In genomic region chr10:114900658-114901057, GRCh38 we compare ENCODE assay signal across 31 cellular contexts.
"Had no signal": no experiment of that assay in that cellular context is flagged by ENCODE, and none has a peak within 500 bp of the region (broad histone marks: within the 10 kb centered on the region; RNA-seq: fewer than 3 reads in every experiment).

No MANE protein-coding gene starts in this region.

- H3K27me3 ChIP-seq: MG63 had no signal

- H3K36me3 ChIP-seq: MG63 had no signal

- H3K9ac ChIP-seq: KMS-11 had no signal

- H3K4me2 ChIP-seq: KMS-11 had no signal

- H3K27ac ChIP-seq: KMS-11 had no signal

- H3K9me3 ChIP-seq: MG63 had no signal

- DNase-seq: Kasumi-1, MG63, MM.1S, MV-4-11, NCI-H1048, NCI-H1092, NCI-H1092 treated with DMSO at 0.1 percent for 48 hours, NCI-H1105, NCI-H1105 treated with DMSO at 0.1 percent for 48 hours, NCI-H1417, NCI-H1417 treated with DMSO at 0.1 percent for 48 hours, NCI-H1436, NCI-H1436 treated with DMSO at 0.1 percent for 48 hours, NCI-H146, NCI-H1694, NCI-H1694 treated with DMSO at 0.1 percent for 48 hours, NCI-H187, NCI-H187 treated with DMSO at 0.1 percent for 48 hours, NCI-H1930, NCI-H2029, NCI-H2029 treated with DMSO at 0.1 percent for 48 hours, NCI-H2081, NCI-H2081 treated with DMSO at 0.1 percent for 48 hours, NCI-H2107, NCI-H2227 treated with DMSO at 0.1 percent for 48 hours, NCI-H226, NCI-H345, NCI-H446 treated with DMSO at 0.1 percent for 48 hours, NCI-H510A, NCI-H510A treated with DMSO at 0.1 percent for 48 hours had no signal

- H3K4me3 ChIP-seq: MG63 had no signal
